ENCODE assay signal across 8 cellular contexts in genomic region chr2:95121150-95121494, GRCh38. TPM values are rescaled to one million over a fixed set of nuclear protein-coding genes. Genes with fewer than 3 reads are reported as not detected.
DNase-seq lines count a peak whose midpoint lies in the region; ATAC-seq and TF ChIP-seq lines count a peak whose summit lies in the region.

No MANE protein-coding gene starts in this region.

- peaks cover 12% of the 10 kb centered on the region for H3K36me3 ChIP-seq in mesodermal cell (ENCODE audit: control insufficient read depth, insufficient read depth, low read length)

- no peaks in the 10 kb centered on the region for H3K4me1 ChIP-seq in mesodermal cell (ENCODE audit: control insufficient read depth, insufficient read depth, low read length, poor library complexity, severe bottlenecking)

- DNase-seq in NAMALWA (ENCODE audit: low spot score) (peak; percentile 58), choroid plexus epithelial cell (ENCODE audit: low read depth) (peak; percentile 40), hepatic stellate cell (ENCODE audit: low spot score) (no peak), posterior vena cava (ENCODE audit: low spot score) (no peak)

- no peaks in the 10 kb centered on the region for H3K9me3 ChIP-seq in mesodermal cell (ENCODE audit: control insufficient read depth, low read length)

- whole genome bisulfite sequencing in mesodermal cell (ENCODE audit: insufficient coverage in 2 of 2), 2 experiments = 1% methylated on average over 14 to 17 of the region's 20 CpGs

- no peak for TF ChIP-seq CTCF in choroid plexus epithelial cell (conservative IDR thresholded peaks at IDR 0.05; ENCODE audit: low read depth, low read length)

- intact Hi-C loops in posterior vena cava (cut with DNase I) = loop anchor here in 1 of 2 donors (2.0 kb wide), 1 partner anchor 64 kb away; no protein-coding TSS in a partner anchor

- peak; percentile 1 for ATAC-seq in GM19043 (IDR thresholded peaks at IDR 0.05; ENCODE audit: low read depth, unreplicated experiment)
- ATAC-seq in HG03108 (IDR thresholded peaks at IDR 0.05; ENCODE audit: unreplicated experiment) = no peak
- ATAC-seq in HG03571 (IDR thresholded peaks at IDR 0.05; ENCODE audit: unreplicated experiment) = no peak

- peak overlapping the region; percentile 95 for H3K27ac ChIP-seq in mesodermal cell (ENCODE audit: low read depth, low read length, severe bottlenecking)

- H3K4me3 ChIP-seq in choroid plexus epithelial cell (ENCODE audit: low read depth, low read length) = peak overlapping the region; percentile 98
- peak overlapping the region; percentile 92 for H3K4me3 ChIP-seq in mesodermal cell (ENCODE audit: extremely low read depth, insufficient read depth, low read length, poor library complexity, severe bottlenecking)

RNA-seq across cellular contexts. Expression of gene MRPS5, which starts 0.5 kb away (rescaled TPM):
- polyA plus RNA-seq in mesodermal cell (2013, experiment 1 of 2) = 61.2 TPM
- polyA plus RNA-seq in mesodermal cell (2013, experiment 2 of 2) = 59.0 TPM
- 10 to 100 TPM; 32.2 to 33.7 TPM for total RNA-seq in posterior vena cava

RNA-seq across cellular contexts. Expression of gene ZNF514, which starts 38.5 kb away (rescaled TPM):
- 12.7 TPM for polyA plus RNA-seq in mesodermal cell (2013, experiment 1 of 2)
- 14.6 TPM for polyA plus RNA-seq in mesodermal cell (2013, experiment 2 of 2)
- 10 to 100 TPM; 12.2 to 14.9 TPM for total RNA-seq in posterior vena cava

RNA-seq across cellular contexts. Expression of gene ZNF2, which starts 44.5 kb away (rescaled TPM):
- polyA plus RNA-seq in mesodermal cell (2013, experiment 1 of 2) = 4.7 TPM
- polyA plus RNA-seq in mesodermal cell (2013, experiment 2 of 2) = 3.7 TPM
- total RNA-seq in posterior vena cava = 1 to 10 TPM; 2.2 to 2.7 TPM

Comparison
In these comparisons a context has a peak if more than half of its experiments do, and no peak if none do; other contexts are left out.
1. DNase-seq: peak in NAMALWA (single experiment) and choroid plexus epithelial cell (single experiment); none in hepatic stellate cell (single experiment) and posterior vena cava (single experiment).